In genomic region chr14:24296341-24297157, GRCh38 we compare ENCODE assay signal across 8 cellular contexts. TPM values are rescaled to one million over a fixed set of nuclear protein-coding genes. Genes with fewer than 3 reads are reported as not detected.
DNase-seq lines count a peak whose midpoint lies in the region; ATAC-seq and TF ChIP-seq lines count a peak whose summit lies in the region.

No MANE protein-coding gene starts in this region.

- H3K27me3 ChIP-seq in AG04450 (ENCODE audit: control insufficient read depth, insufficient read depth, low read length) (no peaks in the 10 kb centered on the region), duodenal mucosa (ENCODE audit: control insufficient read depth in 1 of 2, insufficient read depth in 2 of 2, low read length in 2 of 2) (no peaks in the 10 kb centered on the region), mesendoderm (ENCODE audit: insufficient read depth, low read length, poor library complexity) (no peaks in the 10 kb centered on the region)

- no peak overlapping the region for H2AK5ac ChIP-seq in mesendoderm (ENCODE audit: low read length)

- H3K79me2 ChIP-seq in mesendoderm (ENCODE audit: control insufficient read depth, insufficient read depth, low read length), result peaks cover 10% of the 10 kb centered on the region

- no peak overlapping the region for H3K4me2 ChIP-seq in mesendoderm (ENCODE audit: low read length)

- H3K23ac ChIP-seq in mesendoderm (ENCODE audit: low read length), result no peak overlapping the region

- H3K4me3 ChIP-seq in AG04450 (ENCODE audit: low read depth, low read length) (no peak overlapping the region), duodenal mucosa (ENCODE audit: low read depth in 1 of 2, low read length in 2 of 2) (peak overlapping the region in 1 of 2 donors; percentile 24), mesendoderm (ENCODE audit: low read length) (no peak overlapping the region)

- H4K8ac ChIP-seq in mesendoderm (ENCODE audit: low read depth, low read length), result no peak overlapping the region

- H3K36me3 ChIP-seq in duodenal mucosa (ENCODE audit: control insufficient read depth in 1 of 2, insufficient read depth in 2 of 2, low read length in 2 of 2), result peaks cover 23 to 36% of the 10 kb centered on the region in 2 donors
- H3K36me3 ChIP-seq in mesendoderm (ENCODE audit: control insufficient read depth, insufficient read depth, low read length), result no peaks in the 10 kb centered on the region

- H3K9me3 ChIP-seq in AG04450 (ENCODE audit: control insufficient read depth, insufficient read depth, low read length), result no peaks in the 10 kb centered on the region
- no peaks in the 10 kb centered on the region for H3K9me3 ChIP-seq in duodenal mucosa (ENCODE audit: control insufficient read depth in 1 of 2, low read length in 2 of 2)

- no CpG with 5 or more reads among the region's 12 CpGs for WGBS in mesendoderm (ENCODE audit: extremely low coverage, insufficient coverage, low lambda C conversion rate)

- H3K56ac ChIP-seq in mesendoderm (ENCODE audit: low read length), result peak overlapping the region; percentile 63

- CTCF ChIA-PET in AG04450 (lab: Charles Lee), result interaction anchor here (0.6 to 7.6 kb wide), 37 partner anchors 12 to 282 kb away, joined by 3 to 87 read pairs (median 5); partner anchors contain the start of genes CHMP4A, CIDEB, DCAF11 and EMC9

- POLR2A ChIA-PET in AG04450 (lab: Yijun Ruan, JAX), result interaction anchor here (1.9 kb wide), 1 partner anchor 54 kb away, joined by 14 read pairs; the partner anchor contains the start of gene TINF2

- peaks cover 14% of the 10 kb centered on the region for H3K79me1 ChIP-seq in mesendoderm (ENCODE audit: low read length)

- ATAC-seq in GM18511 (IDR thresholded peaks at IDR 0.05; ENCODE audit: unreplicated experiment), result peak; percentile 68
- peak; percentile 45 for ATAC-seq in HG03175 (IDR thresholded peaks at IDR 0.05; ENCODE audit: unreplicated experiment)

- H3K27ac ChIP-seq in AG04450 (ENCODE audit: low read depth, low read length) (peak overlapping the region; percentile 75), duodenal mucosa (ENCODE audit: low read depth, low read length) (no peak overlapping the region), mesendoderm (ENCODE audit: low read depth, low read length) (no peak overlapping the region)

- TF ChIP-seq CTCF in AG04450 (IDR thresholded peaks at IDR 0.05; ENCODE audit: low read depth, low read length), result peak; percentile 86

- H2BK15ac ChIP-seq in mesendoderm (replicated peaks; ENCODE audit: low read depth), result no peak overlapping the region

- H2BK5ac ChIP-seq in mesendoderm (ENCODE audit: low read length), result no peak overlapping the region

- DNase-seq in AG04450 (ENCODE audit: low read depth, low spot score), result peak; percentile 83
- DNase-seq in NCI-H446 (lab: John Stamatoyannopoulos, UW), result peak; percentile 72 to 83
- peak; percentile 71 to 74 for DNase-seq in activated CD4-positive, alpha-beta T cell treated with anti-CD3 and anti-CD28 coated beads, Interleukin-2, amount 50 U/mL, for 4 hours
- peak; percentile 97 for DNase-seq in mesendoderm
- DNase-seq in stimulated activated CD8-positive, alpha-beta memory T cell treated with anti-CD3 and anti-CD28 coated beads, Interleukin-4, amount 100 ng/mL, for 24 hours (ENCODE audit: low read depth), result peak; percentile 55

- no peak overlapping the region for H2BK120ac ChIP-seq in mesendoderm (ENCODE audit: low read depth, low read length)

- no peak overlapping the region for H3K4ac ChIP-seq in mesendoderm (ENCODE audit: low read depth, low read length)

- H3K18ac ChIP-seq in mesendoderm (ENCODE audit: low read length), result no peak overlapping the region

- H4K5ac ChIP-seq in mesendoderm (ENCODE audit: low read length), result no peak overlapping the region

- H3K4me1 ChIP-seq in duodenal mucosa (ENCODE audit: control insufficient read depth in 1 of 2, insufficient read depth in 2 of 2, low read length in 2 of 2) (peaks cover 38 to 42% of the 10 kb centered on the region in 2 donors), mesendoderm (ENCODE audit: control insufficient read depth, low read depth, low read length) (peaks cover 8% of the 10 kb centered on the region)

- H3K9ac ChIP-seq in duodenal mucosa (ENCODE audit: low read depth in 1 of 2, low read length in 2 of 2) (peak overlapping the region; percentile 8 to 22), mesendoderm (ENCODE audit: low read length) (peak overlapping the region; percentile 24)

RNA-seq across cellular contexts. Expression of gene DHRS1, which starts 3.0 kb away (rescaled TPM):
- 33.8 and 36.6 TPM in 2 replicates for polyA plus RNA-seq in AG04450 (2011; rRNA removed)
- 30.1 and 47.1 TPM in 2 replicates for polyA minus RNA-seq in AG04450 (2011; rRNA and poly(A)+ RNA removed)
- polyA plus RNA-seq in mesendoderm (2013, experiment 1 of 2), result 5.7 TPM
- polyA plus RNA-seq in mesendoderm (2013, experiment 2 of 2), result 6.4 TPM

RNA-seq across cellular contexts. Expression of gene NOP9, which starts 3.1 kb away (rescaled TPM):
- polyA plus RNA-seq in AG04450 (2011; rRNA removed), result 12.0 and 13.7 TPM in 2 replicates
- polyA minus RNA-seq in AG04450 (2011; rRNA and poly(A)+ RNA removed), result 25.0 and 30.6 TPM in 2 replicates
- polyA plus RNA-seq in mesendoderm (2013, experiment 1 of 2), result 14.9 TPM
- polyA plus RNA-seq in mesendoderm (2013, experiment 2 of 2), result 14.8 TPM

RNA-seq across cellular contexts. Expression of gene CIDEB, which starts 11.2 kb away (rescaled TPM):
- polyA plus RNA-seq in AG04450 (2011; rRNA removed), result 0.31 and 0.48 TPM in 2 replicates
- polyA minus RNA-seq in AG04450 (2011; rRNA and poly(A)+ RNA removed), result 0.22 and 0.28 TPM in 2 replicates
- polyA plus RNA-seq in mesendoderm (2013, experiment 1 of 2), result not detected
- 0.03 TPM for polyA plus RNA-seq in mesendoderm (2013, experiment 2 of 2)

RNA-seq across cellular contexts. Expression of gene LTB4R2, which starts 13.4 kb away (rescaled TPM):
- polyA plus RNA-seq in AG04450 (2011; rRNA removed), result 0.91 and 0.93 TPM in 2 replicates
- polyA minus RNA-seq in AG04450 (2011; rRNA and poly(A)+ RNA removed), result 1.9 and 2.6 TPM in 2 replicates
- 3.4 TPM for polyA plus RNA-seq in mesendoderm (2013, experiment 1 of 2)
- polyA plus RNA-seq in mesendoderm (2013, experiment 2 of 2), result 3.2 TPM

RNA-seq across cellular contexts. Expression of gene LTB4R, which starts 14.8 kb away (rescaled TPM):
- polyA plus RNA-seq in AG04450 (2011; rRNA removed), result 0.98 and 1.2 TPM in 2 replicates
- polyA minus RNA-seq in AG04450 (2011; rRNA and poly(A)+ RNA removed), result 0.70 and 1.4 TPM in 2 replicates
- 4.5 TPM for polyA plus RNA-seq in mesendoderm (2013, experiment 1 of 2)
- polyA plus RNA-seq in mesendoderm (2013, experiment 2 of 2), result 4.4 TPM
